In genomic region chr1:214261206-214262123, GRCh38 we compare ENCODE assay signal across 8 cellular contexts. TPM values are rescaled to one million over a fixed set of nuclear protein-coding genes. Genes with fewer than 3 reads are reported as not detected.
A peak's percentile ranks its signal among the peaks of the same experiment; 100 is the strongest.
DNase-seq lines count a peak whose midpoint lies in the region; ATAC-seq and TF ChIP-seq lines count a peak whose summit lies in the region.

No MANE protein-coding gene starts in this region.

- no TSS peak for BruUV-seq in IMR-90 (replicated peaks; lab: Mats Ljungman, UMichigan)

- TF ChIP-seq EP300 in esophagus muscularis mucosa (IDR thresholded peaks at IDR 0.05) = peak; percentile 3

- no peak overlapping the region for H3K27ac Mint-ChIP-seq in nephron

- peak; percentile 91 for TF ChIP-seq RAD21 in IMR-90 (IDR thresholded peaks at IDR 0.05; ENCODE audit: low read length)

- peak; percentile 91 for TF ChIP-seq CTCF in IMR-90 (conservative IDR thresholded peaks at IDR 0.05; ENCODE audit: low read depth, low read length)
- TF ChIP-seq CTCF in OCI-LY3 (IDR thresholded peaks at IDR 0.05; ENCODE audit: low read depth, low read length) = peak; percentile 98
- TF ChIP-seq CTCF in esophagus muscularis mucosa (IDR thresholded peaks at IDR 0.05) = peak in 2 of 3 experiments; percentile 91 to 92
- TF ChIP-seq CTCF in nephron (IDR thresholded peaks at IDR 0.05; ENCODE audit: unreplicated experiment in 3 of 3) = peak; percentile 92 to 98 (median 95)

- intact Hi-C loops in IMR-90 (cut with micrococcal nuclease) (loop anchor here (1.0 to 2.0 kb wide), 2 partner anchors 47 to 68 kb away; no protein-coding TSS in a partner anchor), esophagus muscularis mucosa (cut with DNase I) (loop anchor here (1.0 to 5.0 kb wide), 2 partner anchors 68 to 326 kb away; no protein-coding TSS in a partner anchor)

- no peak overlapping the region for H2BK5ac ChIP-seq in IMR-90 (ENCODE audit: low read depth, low read length, poor library complexity, severe bottlenecking)

- POLR2A ChIA-PET in IMR-90 (lab: Charles Lee; ENCODE audit: unreplicated experiment) = interaction anchor here (0.5 kb wide), 1 partner anchor 291 kb away, joined by 15 read pairs; no protein-coding TSS in a partner anchor

- no peak overlapping the region for H2AK9ac ChIP-seq in IMR-90 (replicated peaks; ENCODE audit: low read depth, low read length, poor library complexity)

- H3K4me2 ChIP-seq in IMR-90 (ENCODE audit: low read depth, low read length) = peak overlapping the region; percentile 79
- peak overlapping the region; percentile 72 for H3K4me2 ChIP-seq in OCI-LY3 (ENCODE audit: low read length)

- H3K36me3 ChIP-seq in IMR-90 (ENCODE audit: control insufficient read depth, insufficient read depth, low read length) (no peaks in the 10 kb centered on the region), OCI-LY3 (replicated peaks; ENCODE audit: low read depth, low read length) (no peaks in the 10 kb centered on the region), esophagus muscularis mucosa (no peaks in the 10 kb centered on the region)

- no peaks in the 10 kb centered on the region for H3K36me3 Mint-ChIP-seq in nephron (ENCODE audit: low read depth)

- H2BK15ac ChIP-seq in IMR-90 (ENCODE audit: low read depth, low read length) = no peak overlapping the region

- no peak overlapping the region for H4K5ac ChIP-seq in IMR-90 (ENCODE audit: low read depth, low read length)

- in situ Hi-C loops in IMR-90 (cut with MboI; ENCODE audit: low sequenced_read_pairs) = no loop called here

- H4K91ac ChIP-seq in IMR-90 (ENCODE audit: insufficient read depth, low read depth, low read length) = no peak overlapping the region

- ATAC-seq in GM21529 (IDR thresholded peaks at IDR 0.05; ENCODE audit: unreplicated experiment) = peak; percentile 91
- ATAC-seq in IMR-90 (ENCODE audit: low read depth) = peak; percentile 99

- H3K9me3 Mint-ChIP-seq in nephron = peaks cover 7% of the 10 kb centered on the region

- no peak overlapping the region for H3K4me3 ChIP-seq in IMR-90 (ENCODE audit: insufficient read depth, low read depth, low read length)
- H3K4me3 ChIP-seq in OCI-LY3 (ENCODE audit: low read length) = peak overlapping the region; percentile 56
- H3K4me3 ChIP-seq in esophagus muscularis mucosa = no peak overlapping the region

- TF ChIP-seq POLR2A in IMR-90 (IDR thresholded peaks at IDR 0.05; ENCODE audit: low read depth, low read length) (no peak), esophagus muscularis mucosa (IDR thresholded peaks at IDR 0.05; ENCODE audit: low read depth) (no peak)

- H3K27ac ChIP-seq in IMR-90 (ENCODE audit: insufficient read depth, low read length) (no peak overlapping the region), OCI-LY3 (ENCODE audit: low read length) (no peak overlapping the region), esophagus muscularis mucosa (replicated peaks in 1 of 4) (no peak overlapping the region)

- DNase-seq in DMS53 (lab: John Stamatoyannopoulos, UW) (peak; percentile 95), IMR-90 (peak; percentile 69), activated T-cell treated with anti-CD3 and anti-CD28 coated beads for 4 hours (peak; percentile 78), esophagus muscularis mucosa (ENCODE audit: extremely low spot score) (no peak)
- DNase-seq in stimulated activated naive CD4-positive, alpha-beta T cell (lab: John Stamatoyannopoulos, UW) = peak; percentile 52 to 84 (median 65)

- H3K27me3 ChIP-seq in IMR-90 (ENCODE audit: control insufficient read depth, insufficient read depth, low read length) (peaks cover 13% of the 10 kb centered on the region), OCI-LY3 (ENCODE audit: low read depth, low read length) (peaks cover 70% of the 10 kb centered on the region), esophagus muscularis mucosa (peaks cover 0 to 69% (median 3%) of the 10 kb centered on the region in 4 donors)

- H3K9me1 ChIP-seq in IMR-90 (ENCODE audit: insufficient read depth, low read length) = 0 out of 2 replicates have a peak, but pooled peaks cover 3% of the 10 kb centered on the region

- dilution Hi-C loops in IMR-90 (cut with HindIII; ENCODE audit: low sequenced_read_pairs, unreplicated experiment) = no loop called here

- H3K56ac ChIP-seq in IMR-90 (ENCODE audit: extremely low read depth, insufficient read depth, low read length) = no peak overlapping the region

- no peak overlapping the region for H3K14ac ChIP-seq in IMR-90 (replicated peaks; ENCODE audit: low read depth, low read length)

- peak overlapping the region; percentile 33 for H2BK20ac ChIP-seq in IMR-90 (ENCODE audit: low read depth, low read length)

- H2BK120ac ChIP-seq in IMR-90 (ENCODE audit: low read depth, low read length) = no peak overlapping the region

- H2AK5ac ChIP-seq in IMR-90 (ENCODE audit: low read depth, low read length) = no peak overlapping the region

- H3K79me2 ChIP-seq in OCI-LY3 (ENCODE audit: low read length) = no peaks in the 10 kb centered on the region

- no peaks in the 10 kb centered on the region for H3K79me1 ChIP-seq in IMR-90 (ENCODE audit: low read depth in 1 of 2, low read length in 2 of 2)

- H3K18ac ChIP-seq in IMR-90 (ENCODE audit: low read depth, low read length) = no peak overlapping the region

- H2AFZ ChIP-seq in IMR-90 (replicated peaks; ENCODE audit: low read length, poor library complexity) = peak overlapping the region; percentile 73
- H2AFZ ChIP-seq in OCI-LY3 (ENCODE audit: low read depth, low read length) = 0 out of 2 replicates have a peak overlapping the region, but pooled peaks have one; percentile 13

- peaks cover 4% of the 10 kb centered on the region; the same call in 1 of the 2 replicates for H3K4me1 ChIP-seq in IMR-90 (ENCODE audit: control insufficient read depth, insufficient read depth, low read length)
- H3K4me1 ChIP-seq in OCI-LY3 (ENCODE audit: low read length) = peaks cover 33% of the 10 kb centered on the region
- peaks cover 2 to 7% (median 5%) of the 10 kb centered on the region in 4 donors for H3K4me1 ChIP-seq in esophagus muscularis mucosa

- peaks cover 4% of the 10 kb centered on the region for H3K4me1 Mint-ChIP-seq in nephron

- no peak overlapping the region for H3K4ac ChIP-seq in IMR-90 (ENCODE audit: low read depth, low read length)

- H3K9ac ChIP-seq in IMR-90 (ENCODE audit: low read depth, low read length) (no peak overlapping the region), OCI-LY3 (ENCODE audit: low read length) (no peak overlapping the region)

- no peak overlapping the region for H4K8ac ChIP-seq in IMR-90 (ENCODE audit: low read depth in 2 of 2, low read length in 2 of 2)

- H3K27me3 Mint-ChIP-seq in nephron (ENCODE audit: low read depth) = peaks cover 9% of the 10 kb centered on the region

- H4K20me1 ChIP-seq in IMR-90 (ENCODE audit: insufficient read depth, low read length) (no peaks in the 10 kb centered on the region), OCI-LY3 (ENCODE audit: insufficient read depth, low read length) (no peaks in the 10 kb centered on the region)

- H3K9me3 ChIP-seq in IMR-90 (ENCODE audit: control insufficient read depth, insufficient read depth, low read length) (no peaks in the 10 kb centered on the region), OCI-LY3 (ENCODE audit: insufficient read depth, low read length) (no peaks in the 10 kb centered on the region), esophagus muscularis mucosa (no peaks in the 10 kb centered on the region)

- WGBS in IMR-90 (ENCODE audit: extremely low coverage in 2 of 2, insufficient read length in 1 of 2), 2 experiments = no CpG with 5 or more reads among the region's 15 CpGs
- WGBS in esophagus muscularis mucosa = 14% methylated on average over 15 of the region's 15 CpGs

- no peak overlapping the region for H3K4me3 Mint-ChIP-seq in nephron

- CTCF ChIA-PET in IMR-90 (lab: Yijun Ruan, JAX) = interaction anchor here (0.6 to 2.4 kb wide), 27 partner anchors 10 to 366 kb away, joined by 3 to 79 read pairs (median 5); partner anchors contain the start of gene SMYD2

- H3K23ac ChIP-seq in IMR-90 (ENCODE audit: low read depth, low read length) = peak overlapping the region; percentile 35; the same call in 1 of the 2 replicates

TF ChIP-seq in IMR-90, 13 proteins besides CTCF, POLR2A, EP300 and RAD21:
- TF ChIP-seq MAFK (IDR thresholded peaks at IDR 0.05; ENCODE audit: low read depth, low read length) = no peak
- TF ChIP-seq NFE2L2 (IDR thresholded peaks at IDR 0.05; ENCODE audit: low read depth, low read length) = no peak
- peak; percentile 80 for TF ChIP-seq CEBPB (IDR thresholded peaks at IDR 0.05; ENCODE audit: low read depth, low read length)
- TF ChIP-seq SMC3 (IDR thresholded peaks at IDR 0.05; ENCODE audit: low read depth, low read length) = peak; percentile 81

RNA-seq across cellular contexts. Expression of gene SMYD2, which starts 19.5 kb away (rescaled TPM):
- total RNA-seq in IMR-90 (2012; rRNA removed) (45.8 and 61.7 TPM in 2 replicates), esophagus muscularis mucosa (10 to 100 TPM; 15.0 to 19.7 (median 18.4) TPM)
- 27.6 and 32.7 TPM in 2 replicates for polyA plus RNA-seq in IMR-90 (2012; rRNA removed)
- polyA plus RNA-seq in IMR-90 (2012; cell fraction: cytosol; rRNA removed) = 9.0 and 13.6 TPM in 2 replicates
- 10.1 and 41.2 TPM in 2 replicates for polyA plus RNA-seq in IMR-90 (2012; cell fraction: nucleus; rRNA removed; ENCODE audit: low replicate concordance)
